In genomic region chr7:76592683-76593082, GRCh38 we compare ENCODE assay signal across 2 cellular contexts. TPM values are rescaled to one million over a fixed set of nuclear protein-coding genes. Genes with fewer than 3 reads are reported as not detected.
"Had no signal": no experiment of that assay in that cellular context is flagged by ENCODE, and none has a peak within 500 bp of the region (broad histone marks: within the 10 kb centered on the region; RNA-seq: fewer than 3 reads in every experiment).

No MANE protein-coding gene starts in this region.

RNA-seq across cellular contexts. Expression of gene SPDYE16, which starts 49.6 kb away (rescaled TPM):
- total RNA-seq: RPMI7951, WTC11 had no signal
